Comparison of ENCODE assay signal across 8 cellular contexts in genomic region chr3:50192689-50193141, GRCh38. TPM values are rescaled to one million over a fixed set of nuclear protein-coding genes. Genes with fewer than 3 reads are reported as not detected.
DNase-seq lines count a peak whose midpoint lies in the region; ATAC-seq, FAIRE-seq and TF ChIP-seq lines count a peak whose summit lies in the region.

No MANE protein-coding gene starts in this region.

- no peaks in the 10 kb centered on the region for H3K9me3 ChIP-seq in keratinocyte (ENCODE audit: control insufficient read depth, low read depth, low read length)

- no peaks in the 10 kb centered on the region for H3K9me1 ChIP-seq in keratinocyte (ENCODE audit: control insufficient read depth, extremely low read depth, insufficient read depth, low read length)

- H3K27ac ChIP-seq in keratinocyte (ENCODE audit: control insufficient read depth, insufficient read depth, low read length), result no peak overlapping the region

- peaks cover 18% of the 10 kb centered on the region for H3K4me1 Mint-ChIP-seq in activated B cell treated with CpG ODN at 0.5 μM for 24 hours
- no peaks in the 10 kb centered on the region for H3K4me1 Mint-ChIP-seq in MCF 10A (ENCODE audit: insufficient read depth, unreplicated experiment)

- H2AFZ ChIP-seq in keratinocyte (ENCODE audit: control insufficient read depth, low read length), result no peak overlapping the region

- H4K20me1 ChIP-seq in keratinocyte (ENCODE audit: control insufficient read depth, extremely low read depth, insufficient read depth, low read length), result peaks cover 11% of the 10 kb centered on the region

- H3K79me2 ChIP-seq in keratinocyte (ENCODE audit: control insufficient read depth, insufficient read depth, low read length), result no peaks in the 10 kb centered on the region

- no peak overlapping the region for H3K4me3 ChIP-seq in keratinocyte (ENCODE audit: control insufficient read depth in 2 of 3, extremely low read depth in 1 of 3, insufficient read depth in 2 of 3, low read depth in 1 of 3, low read length in 3 of 3)

- peak; percentile 89 for FAIRE-seq in keratinocyte (lab: Jason Lieb, UNC)

- H3K27ac Mint-ChIP-seq in activated B cell treated with CpG ODN at 0.5 μM for 24 hours, result no peak overlapping the region
- H3K27ac Mint-ChIP-seq in MCF 10A (ENCODE audit: low read depth, unreplicated experiment), result no peak overlapping the region

- H3K4me2 ChIP-seq in keratinocyte (ENCODE audit: control insufficient read depth, extremely low read depth, insufficient read depth, low read depth, low read length), result no peak overlapping the region

- H3K9ac ChIP-seq in keratinocyte (ENCODE audit: control insufficient read depth, extremely low read depth, insufficient read depth, low read length), result no peak overlapping the region

- H3K36me3 ChIP-seq in keratinocyte (ENCODE audit: control insufficient read depth in 2 of 2, extremely low read depth in 1 of 2, insufficient read depth in 2 of 2, low read length in 2 of 2), result peaks cover 4 to 5% of the 10 kb centered on the region in 2 experiments

- intact Hi-C loops in activated B cell treated with CpG ODN at 0.5 μM for 24 hours (cut with micrococcal nuclease) (loop anchor here (1.0 to 5.0 kb wide), 6 partner anchors 34 to 1175 kb away; partner anchors contain the start of genes DALRD3 and SEMA3F), MCF 10A (cut with micrococcal nuclease) (loop anchor here (1.0 kb wide), 3 partner anchors 34 to 132 kb away; no protein-coding TSS in a partner anchor)

- H3K4me3 Mint-ChIP-seq in activated B cell treated with CpG ODN at 0.5 μM for 24 hours, result no peak overlapping the region
- H3K4me3 Mint-ChIP-seq in MCF 10A (ENCODE audit: unreplicated experiment), result no peak overlapping the region

- BruUV-seq in MCF 10A (replicated peaks; lab: Mats Ljungman, UMichigan), result no TSS peak

- dilution Hi-C loops in keratinocyte (cut with MboI; ENCODE audit: extremely low pct_ligation_motif_present, low sequenced_read_pairs), result no loop called here

- DNase-seq in NCI-H1105 treated with DMSO at 0.1 percent for 48 hours (lab: John Stamatoyannopoulos, UW) (peak; percentile 57), activated B cell treated with CpG ODN at 0.5 μM for 24 hours (peak; percentile 82), MCF 10A (ENCODE audit: unreplicated experiment) (peak; percentile 68), keratinocyte (ENCODE audit: low read depth, low spot score) (no peak)
- DNase-seq in stimulated activated CD4-positive, alpha-beta T cell treated with anti-CD3 and anti-CD28 coated beads, Interleukin-1b, Interleukin-23, amount 100 ng/mL, for 48 hours, result peak; percentile 80

- H3K27me3 Mint-ChIP-seq in activated B cell treated with CpG ODN at 0.5 μM for 24 hours, result peaks cover 11% of the 10 kb centered on the region
- H3K27me3 Mint-ChIP-seq in MCF 10A (ENCODE audit: insufficient read depth, unreplicated experiment), result no peaks in the 10 kb centered on the region

- CTCF ChIA-PET in activated B cell treated with CpG ODN at 0.5 μM for 24 hours (lab: Charles Lee), result interaction anchor here (0.6 to 5.4 kb wide), 6 partner anchors 33 to 331 kb away, joined by 3 to 100 read pairs (median 4); no protein-coding TSS in a partner anchor
- CTCF ChIA-PET in MCF 10A (lab: Yijun Ruan, JAX), result interaction anchor here (0.6 to 16.0 kb wide), 37 partner anchors 10 to 491 kb away, joined by 3 to 245 read pairs (median 5); partner anchors contain the start of genes IFRD2 and SEMA3B

- ATAC-seq in activated B cell treated with CpG ODN at 0.5 μM for 24 hours (ENCODE audit: low read depth) (peak; percentile 72), GM21423 (IDR thresholded peaks at IDR 0.05; ENCODE audit: unreplicated experiment) (no peak), GM18861 (IDR thresholded peaks at IDR 0.05; ENCODE audit: unreplicated experiment) (no peak)

- H3K4me1 ChIP-seq in keratinocyte (ENCODE audit: control insufficient read depth, extremely low read depth, insufficient read depth, low read length), result no peaks in the 10 kb centered on the region

- POLR2A ChIA-PET in activated B cell treated with CpG ODN at 0.5 μM for 24 hours (lab: Charles Lee), result no interaction called here
- POLR2A ChIA-PET in MCF 10A (lab: Yijun Ruan, JAX), result interaction anchor here (1.0 to 1.5 kb wide), 3 partner anchors 33 to 90 kb away, joined by 3 read pairs; no protein-coding TSS in a partner anchor

- H3K9me3 Mint-ChIP-seq in activated B cell treated with CpG ODN at 0.5 μM for 24 hours, result no peaks in the 10 kb centered on the region
- H3K9me3 Mint-ChIP-seq in MCF 10A (ENCODE audit: unreplicated experiment), result no peaks in the 10 kb centered on the region

- peaks cover 32% of the 10 kb centered on the region for H3K27me3 ChIP-seq in keratinocyte (ENCODE audit: control insufficient read depth, extremely low read depth, insufficient read depth, low read length)

- peak; percentile 95 for TF ChIP-seq CTCF in GM12873 (IDR thresholded peaks at IDR 0.05; ENCODE audit: insufficient read depth, low read depth, low read length, missing control alignments)
- TF ChIP-seq CTCF in activated B cell treated with CpG ODN at 0.5 μM for 24 hours (IDR thresholded peaks at IDR 0.05), result no peak
- peak; percentile 85 for TF ChIP-seq CTCF in MCF 10A (IDR thresholded peaks at IDR 0.05; ENCODE audit: unreplicated experiment)
- TF ChIP-seq CTCF in keratinocyte (optimal IDR thresholded peaks at IDR 0.05 in 1 of 3, IDR thresholded peaks at IDR 0.05 in 1 of 3, conservative IDR thresholded peaks at IDR 0.05 in 1 of 3; ENCODE audit: extremely low read depth in 1 of 3, insufficient read depth in 2 of 3, low read length in 3 of 3), result peak in 2 of 3 experiments; percentile 91 to 97

- H3K36me3 Mint-ChIP-seq in activated B cell treated with CpG ODN at 0.5 μM for 24 hours (ENCODE audit: low read depth), result no peaks in the 10 kb centered on the region
- H3K36me3 Mint-ChIP-seq in MCF 10A (ENCODE audit: insufficient read depth, unreplicated experiment), result peaks cover 18% of the 10 kb centered on the region

RNA-seq across cellular contexts. Expression of gene GNAT1, which starts 1.3 kb away (rescaled TPM):
- total RNA-seq in activated B cell treated with CpG ODN at 0.5 μM for 24 hours, result not detected in 2 replicates
- total RNA-seq in MCF 10A (2022), result 0.49 TPM in 1 of 2 replicates, not detected in the other
- 0.05 to 0.12 TPM in 2 of 3 replicates, not detected in the other for polyA plus RNA-seq in keratinocyte
- polyA plus RNA-seq in keratinocyte (2011; ENCODE audit: low read depth), result not detected
- not detected in 2 replicates for polyA plus RNA-seq in keratinocyte (2011; cell fraction: cytosol; rRNA removed)
- polyA plus RNA-seq in keratinocyte (2011; cell fraction: nucleus; rRNA removed), result 0.40 and 0.56 TPM in 2 replicates
- not detected in 2 replicates for polyA plus RNA-seq in keratinocyte (2012; ENCODE audit: low replicate concordance)
- polyA minus RNA-seq in keratinocyte, result 0.13 to 0.86 TPM in 2 of 3 replicates, not detected in the other
- not detected for polyA minus RNA-seq in keratinocyte (2011; cell fraction: cytosol; rRNA and poly(A)+ RNA removed)
- polyA minus RNA-seq in keratinocyte (2011; cell fraction: nucleus; rRNA and poly(A)+ RNA removed), result 0.32 and 0.47 TPM in 2 replicates

RNA-seq across cellular contexts. Expression of gene SLC38A3, which starts 12.4 kb away (rescaled TPM):
- total RNA-seq in activated B cell treated with CpG ODN at 0.5 μM for 24 hours (not detected in 2 replicates), MCF 10A (2022) (not detected in 2 replicates)
- not detected in 3 replicates for polyA plus RNA-seq in keratinocyte
- 0.22 TPM for polyA plus RNA-seq in keratinocyte (2011; ENCODE audit: low read depth)
- 0.02 and 0.12 TPM in 2 replicates for polyA plus RNA-seq in keratinocyte (2011; cell fraction: cytosol; rRNA removed)
- polyA plus RNA-seq in keratinocyte (2011; cell fraction: nucleus; rRNA removed), result 0.12 and 0.36 TPM in 2 replicates
- polyA plus RNA-seq in keratinocyte (2012; ENCODE audit: low replicate concordance), result 0.39 TPM in 1 of 2 replicates, not detected in the other
- polyA minus RNA-seq in keratinocyte, result not detected in 3 replicates
- polyA minus RNA-seq in keratinocyte (2011; cell fraction: cytosol; rRNA and poly(A)+ RNA removed), result not detected
- 0.32 TPM in 1 of 2 replicates, not detected in the other for polyA minus RNA-seq in keratinocyte (2011; cell fraction: nucleus; rRNA and poly(A)+ RNA removed)

RNA-seq across cellular contexts. Expression of gene SEMA3F, which starts 37.6 kb away (rescaled TPM):
- total RNA-seq in activated B cell treated with CpG ODN at 0.5 μM for 24 hours (0.34 TPM in 1 of 2 replicates, not detected in the other), MCF 10A (2022) (34.6 and 51.5 TPM in 2 replicates)
- 72.8 to 115 TPM (median 102 TPM) in 3 replicates for polyA plus RNA-seq in keratinocyte
- polyA plus RNA-seq in keratinocyte (2011; ENCODE audit: low read depth), result 60.9 TPM
- 49.7 and 82.2 TPM in 2 replicates for polyA plus RNA-seq in keratinocyte (2011; cell fraction: cytosol; rRNA removed)
- 173 and 208 TPM in 2 replicates for polyA plus RNA-seq in keratinocyte (2011; cell fraction: nucleus; rRNA removed)
- polyA plus RNA-seq in keratinocyte (2012; ENCODE audit: low replicate concordance), result 94.6 and 131 TPM in 2 replicates
- 197 to 339 TPM (median 220 TPM) in 3 replicates for polyA minus RNA-seq in keratinocyte
- 180 TPM for polyA minus RNA-seq in keratinocyte (2011; cell fraction: cytosol; rRNA and poly(A)+ RNA removed)
- polyA minus RNA-seq in keratinocyte (2011; cell fraction: nucleus; rRNA and poly(A)+ RNA removed), result 209 and 249 TPM in 2 replicates

RNA-seq across cellular contexts. Expression of gene GNAI2, which starts 43.3 kb away (rescaled TPM):
- total RNA-seq in activated B cell treated with CpG ODN at 0.5 μM for 24 hours (281 and 295 TPM in 2 replicates), MCF 10A (2022) (122 and 123 TPM in 2 replicates)
- polyA plus RNA-seq in keratinocyte, result 268 to 419 TPM (median 341 TPM) in 3 replicates
- polyA plus RNA-seq in keratinocyte (2011; ENCODE audit: low read depth), result 90.9 TPM
- 360 and 497 TPM in 2 replicates for polyA plus RNA-seq in keratinocyte (2011; cell fraction: cytosol; rRNA removed)
- polyA plus RNA-seq in keratinocyte (2011; cell fraction: nucleus; rRNA removed), result 163 and 215 TPM in 2 replicates
- 96.9 and 241 TPM in 2 replicates for polyA plus RNA-seq in keratinocyte (2012; ENCODE audit: low replicate concordance)
- 357 to 545 TPM (median 495 TPM) in 3 replicates for polyA minus RNA-seq in keratinocyte
- 236 TPM for polyA minus RNA-seq in keratinocyte (2011; cell fraction: cytosol; rRNA and poly(A)+ RNA removed)
- 63.3 and 89.7 TPM in 2 replicates for polyA minus RNA-seq in keratinocyte (2011; cell fraction: nucleus; rRNA and poly(A)+ RNA removed)

Comparison
In these comparisons a context has a peak if more than half of its experiments do, and no peak if none do; other contexts are left out.
1. RNA of gene SEMA3F, which starts 37.6 kb away (total RNA-seq): 34.6 to 51.5 TPM in MCF 10A; 0.34 TPM in activated B cell treated with CpG ODN at 0.5 μM for 24 hours; every median in the first group is over 10 times any median in the second.